ENCODE assay signal across 22 cellular contexts in the genomic region with DNA sequence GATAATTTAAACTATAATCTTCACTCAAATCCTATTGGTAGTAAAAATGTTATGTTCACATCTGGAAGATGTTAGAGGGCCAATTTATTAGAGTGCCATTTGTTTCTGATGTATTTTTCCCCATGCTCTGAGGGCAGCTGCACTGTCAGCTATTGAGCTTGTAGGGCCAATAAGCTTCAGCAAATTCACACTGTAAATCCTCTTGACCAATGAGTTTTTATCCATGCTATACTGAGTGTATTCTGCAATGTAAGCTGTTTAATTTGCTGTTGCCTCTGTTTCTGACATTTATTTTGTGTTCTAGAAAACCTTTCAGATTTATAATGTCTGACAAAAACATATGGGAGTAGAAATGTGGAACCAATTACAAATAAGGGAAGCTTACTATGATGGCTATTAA.
DNase-seq lines count a peak whose midpoint lies in the region; ATAC-seq and TF ChIP-seq lines count a peak whose summit lies in the region.
"Had no signal": no experiment of that assay in that cellular context is flagged by ENCODE, and none has a peak within 500 bp of the region (broad histone marks: within the 10 kb centered on the region; RNA-seq: fewer than 3 reads in every experiment).

No MANE protein-coding gene starts in this region.

- no peaks in the 10 kb centered on the region for H3K27me3 ChIP-seq in ACC112 (ENCODE audit: insufficient read depth, low read length)

- no peaks in the 10 kb centered on the region for H3K27me3 Mint-ChIP-seq in activated naive CD4-positive, alpha-beta T cell treated with anti-CD3 and anti-CD28 coated beads for 36 hours (ENCODE audit: low read depth)
- H3K27me3 Mint-ChIP-seq: stimulated activated memory B cell treated with anti-CD40 and anti-IgM and Interleukin-4, amounts not matched to agents 10 μg/mL and 1 μg/mL and 100 μg/mL, for 72 hours had no signal

- CTCF ChIA-PET in activated naive CD4-positive, alpha-beta T cell treated with anti-CD3 and anti-CD28 coated beads for 36 hours (lab: Charles Lee), result interaction anchor here (1.0 to 2.1 kb wide), 2 partner anchors 58 to 161 kb away, joined by 3 to 10 read pairs; no protein-coding TSS in a partner anchor

- H3K36me3 ChIP-seq in ACC112 (ENCODE audit: insufficient read depth, low read length), result no peaks in the 10 kb centered on the region

- H3K4me3 Mint-ChIP-seq in activated naive CD4-positive, alpha-beta T cell treated with anti-CD3 and anti-CD28 coated beads for 36 hours, result no peak overlapping the region
- H3K4me3 Mint-ChIP-seq: activated naive CD4-positive, alpha-beta T cell treated with anti-CD3 and anti-CD28 coated beads, Interleukin-2, amount 10 ng/mL, durations not matched to agents 7 days and 5 days; neural crest cell; stimulated activated memory B cell treated with anti-CD40 and anti-IgM and Interleukin-4, amounts not matched to agents 10 μg/mL and 1 μg/mL and 100 μg/mL, for 72 hours had no signal

- peak overlapping the region; percentile 46 for H2AFZ ChIP-seq in ACC112 (ENCODE audit: low read length, unreplicated experiment)

- H3K79me2 ChIP-seq in ACC112 (ENCODE audit: control insufficient read depth, insufficient read depth, low read length, unreplicated experiment), result no peaks in the 10 kb centered on the region

- DNase-seq in HFF-Myc (ENCODE audit: extremely low read depth, low read depth), result peak; percentile 81
- DNase-seq in fibroblast of mammary gland (ENCODE audit: low read depth), result peak; percentile 37
- no peak for DNase-seq in NCI-H345 treated with DMSO at 0.1 percent for 48 hours (lab: John Stamatoyannopoulos, UW; ENCODE audit: unreplicated experiment)
- DNase-seq in kidney glomerular epithelial cell (lab: John Stamatoyannopoulos, UW), result no peak
- no peak for DNase-seq in activated naive CD4-positive, alpha-beta T cell treated with anti-CD3 and anti-CD28 coated beads for 36 hours
- DNase-seq: activated CD4-positive, alpha-beta T cell treated with anti-CD3 and anti-CD28 coated beads, Interleukin-2, amount 50 U/mL, for 48 hours; activated naive CD4-positive, alpha-beta T cell treated with anti-CD3 and anti-CD28 coated beads, Interleukin-2, amount 10 ng/mL, durations not matched to agents 7 days and 5 days; DMS79; HCEC 1CT; mesendoderm; NCI-H1092 treated with DMSO at 0.1 percent for 48 hours; NCI-H2081 treated with DMSO at 0.1 percent for 48 hours; NCI-H524; SHP77 had no signal

- no peaks in the 10 kb centered on the region for H3K9me3 Mint-ChIP-seq in activated naive CD4-positive, alpha-beta T cell treated with anti-CD3 and anti-CD28 coated beads for 36 hours
- H3K9me3 Mint-ChIP-seq: activated naive CD4-positive, alpha-beta T cell treated with anti-CD3 and anti-CD28 coated beads, Interleukin-2, amount 10 ng/mL, durations not matched to agents 7 days and 5 days; stimulated activated memory B cell treated with anti-CD40 and anti-IgM and Interleukin-4, amounts not matched to agents 10 μg/mL and 1 μg/mL and 100 μg/mL, for 72 hours had no signal

- no peak for TF ChIP-seq CTCF in HFF-Myc (IDR thresholded peaks at IDR 0.05; ENCODE audit: low read depth, low read length, missing control alignments)
- TF ChIP-seq CTCF in fibroblast of mammary gland (conservative IDR thresholded peaks at IDR 0.05; ENCODE audit: control insufficient read depth, insufficient read depth, low read depth, low read length), result no peak

- ATAC-seq in HG02973 (IDR thresholded peaks at IDR 0.05; ENCODE audit: unreplicated experiment), result no peak
- ATAC-seq: stimulated activated memory B cell treated with anti-CD40 and anti-IgM and Interleukin-4, amounts not matched to agents 10 μg/mL and 1 μg/mL and 100 μg/mL, for 72 hours had no signal

- H3K36me3 Mint-ChIP-seq in activated naive CD4-positive, alpha-beta T cell treated with anti-CD3 and anti-CD28 coated beads for 36 hours (ENCODE audit: low read depth), result no peaks in the 10 kb centered on the region
- H3K36me3 Mint-ChIP-seq: activated naive CD4-positive, alpha-beta T cell treated with anti-CD3 and anti-CD28 coated beads, Interleukin-2, amount 10 ng/mL, durations not matched to agents 7 days and 5 days; stimulated activated memory B cell treated with anti-CD40 and anti-IgM and Interleukin-4, amounts not matched to agents 10 μg/mL and 1 μg/mL and 100 μg/mL, for 72 hours had no signal

- no peaks in the 10 kb centered on the region for H3K4me1 Mint-ChIP-seq in activated naive CD4-positive, alpha-beta T cell treated with anti-CD3 and anti-CD28 coated beads for 36 hours (ENCODE audit: low read depth)
- H3K4me1 Mint-ChIP-seq: activated naive CD4-positive, alpha-beta T cell treated with anti-CD3 and anti-CD28 coated beads, Interleukin-2, amount 10 ng/mL, durations not matched to agents 7 days and 5 days had no signal

- H3K4me3 ChIP-seq in ACC112 (ENCODE audit: low read depth, low read length) (no peak overlapping the region), HFF-Myc (replicated peaks; ENCODE audit: low read depth, low read length) (no peak overlapping the region), fibroblast of mammary gland (ENCODE audit: control insufficient read depth, low read depth, low read length) (no peak overlapping the region), skin epidermis (no peak overlapping the region)
- H3K4me3 ChIP-seq: coronary artery had no signal

- peaks cover 13% of the 10 kb centered on the region for H3K4me1 ChIP-seq in ACC112 (ENCODE audit: control insufficient read depth, insufficient read depth, low read length, unreplicated experiment)

- no peak overlapping the region for H3K27ac Mint-ChIP-seq in activated naive CD4-positive, alpha-beta T cell treated with anti-CD3 and anti-CD28 coated beads for 36 hours
- H3K27ac Mint-ChIP-seq: activated naive CD4-positive, alpha-beta T cell treated with anti-CD3 and anti-CD28 coated beads, Interleukin-2, amount 10 ng/mL, durations not matched to agents 7 days and 5 days; stimulated activated memory B cell treated with anti-CD40 and anti-IgM and Interleukin-4, amounts not matched to agents 10 μg/mL and 1 μg/mL and 100 μg/mL, for 72 hours had no signal

- intact Hi-C loops in activated naive CD4-positive, alpha-beta T cell treated with anti-CD3 and anti-CD28 coated beads for 36 hours (cut with micrococcal nuclease), result no loop called here

- H3K27ac ChIP-seq in ACC112 (ENCODE audit: low read depth, low read length) (peak overlapping the region; percentile 75), skin epidermis (peak overlapping the region in 12 of 21 experiments; percentile 9 to 73 (median 54))
- H3K27ac ChIP-seq: KMS-11, VCaP had no signal

Comparison
In these comparisons a context has a peak if more than half of its experiments do, and no peak if none do; other contexts are left out.
1. DNase-seq: peak in HFF-Myc (single experiment) and fibroblast of mammary gland (single experiment); none in NCI-H345 treated with DMSO at 0.1 percent for 48 hours (single experiment), kidney glomerular epithelial cell (single experiment) and activated naive CD4-positive, alpha-beta T cell treated with anti-CD3 and anti-CD28 coated beads for 36 hours (single experiment).